ENCODE assay signal across 13 cellular contexts in the genomic region with DNA sequence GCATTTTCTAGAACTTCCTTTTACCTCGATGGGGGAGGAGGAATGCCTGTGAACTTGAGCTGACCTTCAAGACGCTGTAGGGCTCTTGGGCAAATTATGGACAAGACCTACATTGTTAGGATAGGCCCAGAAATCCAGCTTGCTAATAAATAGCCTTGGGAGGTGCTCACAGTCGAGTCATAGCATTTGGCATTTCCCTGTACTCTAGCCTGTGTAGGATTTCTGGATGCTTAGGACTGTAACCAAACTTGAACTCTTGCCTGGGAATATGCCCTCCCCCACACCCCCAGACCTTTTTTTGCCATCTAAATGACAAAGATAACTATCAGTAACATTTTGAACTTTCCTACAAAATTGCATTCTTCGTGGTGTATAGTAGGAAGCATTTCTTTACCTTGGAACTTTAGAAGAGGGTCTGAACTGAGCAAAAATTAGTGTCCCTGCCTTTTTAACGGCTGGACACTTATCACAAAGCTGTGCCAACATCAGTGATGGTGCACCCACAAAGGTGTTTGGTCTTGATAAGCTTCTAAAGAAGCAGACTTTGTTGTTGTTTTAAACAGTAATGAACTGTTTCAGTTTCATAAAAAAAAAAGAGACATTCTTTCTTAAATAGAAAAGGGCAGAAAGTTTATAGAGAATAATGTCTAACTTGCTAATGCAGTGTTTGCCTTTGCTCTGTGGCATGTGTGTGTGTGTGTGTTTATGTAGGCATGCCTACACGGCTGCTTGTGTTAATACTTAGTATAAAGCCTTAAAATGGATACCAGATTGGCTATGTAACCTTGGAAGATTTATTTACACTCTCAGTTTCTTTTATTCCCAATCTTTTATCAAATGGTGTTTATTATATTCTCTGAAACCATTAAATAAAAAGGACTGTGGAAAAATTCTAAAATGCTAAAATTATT.
A peak's percentile ranks its signal among the peaks of the same experiment; 100 is the strongest.
DNase-seq lines count a peak whose midpoint lies in the region; TF ChIP-seq lines count a peak whose summit lies in the region.
"Had no signal": no experiment of that assay in that cellular context is flagged by ENCODE, and none has a peak within 500 bp of the region (broad histone marks: within the 10 kb centered on the region; RNA-seq: fewer than 3 reads in every experiment).

No MANE protein-coding gene starts in this region.

- H3K27ac ChIP-seq in transverse colon, result peak overlapping the region; percentile 43 to 61 (median 59)

- no peaks in the 10 kb centered on the region for H3K27me3 ChIP-seq in transverse colon
- H3K27me3 ChIP-seq in MG63, result no peaks in the 10 kb centered on the region
- H3K27me3 ChIP-seq: right lobe of liver had no signal

- peak; percentile 52 for DNase-seq in NCI-H226
- DNase-seq in choroid plexus epithelial cell (ENCODE audit: low read depth), result peak; percentile 47
- DNase-seq in islet precursor cell, result peak; percentile 56
- DNase-seq in transverse colon, result no peak
- no peak for DNase-seq in stimulated activated CD4-positive, alpha-beta T cell treated with anti-CD3 and anti-CD28 coated beads, Interleukin-2, amount 100 ng/mL, for 24 hours
- DNase-seq in NCI-H187 (lab: John Stamatoyannopoulos, UW), result no peak
- DNase-seq in MG63, result no peak
- DNase-seq: activated naive CD4-positive, alpha-beta T cell treated with Interleukin-2 at 50 U/mL for 16 hours; DMS79 treated with DMSO at 0.1 percent for 48 hours; NCI-H146; right lobe of liver; stimulated activated CD8-positive, alpha-beta memory T cell treated with anti-CD3 and anti-CD28 coated beads, Interleukin-4, amount 100 ng/mL, for 48 hours had no signal

- 30 to 60% methylated on average over 1 to 6 of the region's 6 CpGs for WGBS in transverse colon (ENCODE audit: low coverage in 1 of 2), 2 donors

- H3K4me3 ChIP-seq in choroid plexus epithelial cell (ENCODE audit: low read depth, low read length), result no peak overlapping the region
- no peak overlapping the region for H3K4me3 ChIP-seq in transverse colon
- H3K4me3 ChIP-seq in MG63, result no peak overlapping the region
- H3K4me3 ChIP-seq: lung, right lobe of liver had no signal

- H3K9me3 ChIP-seq in transverse colon, result no peaks in the 10 kb centered on the region
- H3K9me3 ChIP-seq in MG63, result no peaks in the 10 kb centered on the region
- H3K9me3 ChIP-seq: right lobe of liver had no signal

- TF ChIP-seq EP300 in transverse colon (IDR thresholded peaks at IDR 0.05; ENCODE audit: low read depth), result no peak

- TF ChIP-seq POLR2A in transverse colon (IDR thresholded peaks at IDR 0.05), result no peak

- intact Hi-C loops in transverse colon (cut with DNase I; ENCODE audit: low total_unique reads), result no loop called here

- H3K4me1 ChIP-seq in transverse colon, result peaks cover 3 to 61% (median 25%) of the 10 kb centered on the region in 4 donors

- TF ChIP-seq CTCF in choroid plexus epithelial cell (conservative IDR thresholded peaks at IDR 0.05; ENCODE audit: low read depth, low read length), result no peak
- TF ChIP-seq CTCF in transverse colon (IDR thresholded peaks at IDR 0.05), result no peak

- in situ Hi-C loops in transverse colon (cut with MboI; ENCODE audit: low pct_ligation_motif_present in 1 of 4, low pct_unique_long_range_greater_than_20kb in 1 of 4, low sequenced_read_pairs in 3 of 4), result no loop called here

- H3K36me3 ChIP-seq in transverse colon (no peaks in the 10 kb centered on the region), MG63 (no peaks in the 10 kb centered on the region)
- H3K36me3 ChIP-seq: right lobe of liver had no signal

Comparison
In these comparisons a context has a peak if more than half of its experiments do, and no peak if none do; other contexts are left out.
1. DNase-seq: peak in NCI-H226 (single experiment), choroid plexus epithelial cell (single experiment) and islet precursor cell (single experiment); none in transverse colon (single experiment), stimulated activated CD4-positive, alpha-beta T cell treated with anti-CD3 and anti-CD28 coated beads, Interleukin-2, amount 100 ng/mL, for 24 hours (0 of 2), NCI-H187 (0 of 2) and MG63 (single experiment).